1 cellular context compared by ENCODE assay signal in the genomic region with DNA sequence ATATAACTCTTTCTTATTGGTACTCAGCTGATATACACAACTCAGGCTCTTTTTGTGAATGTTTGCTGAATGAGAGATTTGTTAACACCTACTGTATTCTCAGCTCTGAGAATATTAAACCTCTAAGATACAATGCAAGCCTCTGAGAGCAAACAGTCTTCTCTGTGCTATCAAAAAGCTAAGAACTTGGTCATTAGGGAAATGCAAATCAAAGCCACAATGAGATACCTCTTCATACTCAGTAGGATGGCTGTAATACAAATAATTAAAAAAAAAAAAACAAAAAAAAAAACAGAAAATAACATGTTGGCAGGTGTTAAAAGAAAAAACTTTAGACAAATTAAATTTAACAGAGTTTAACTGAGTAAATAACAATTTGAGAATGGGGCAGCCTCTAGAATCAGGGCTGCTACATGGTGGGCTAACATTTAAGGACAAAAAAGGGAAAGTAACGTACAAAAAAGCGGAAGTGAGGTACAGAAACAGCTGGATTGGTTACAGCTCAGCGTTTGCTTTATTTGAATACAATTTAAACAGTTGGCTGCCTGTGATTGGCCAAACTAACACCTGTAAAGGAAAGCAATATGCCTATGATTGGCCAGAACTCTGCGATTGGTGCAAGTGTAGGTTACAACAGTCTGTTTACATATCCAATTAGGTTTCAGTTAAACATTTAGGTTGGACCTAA.
TF ChIP-seq lines count a peak whose summit lies in the region.

No MANE protein-coding gene starts in this region.

TF ChIP-seq in K562, 482 proteins besides CTCF, POLR2A, EP300 and RAD21:
- peak; percentile 88 for TF ChIP-seq SPI1 (IDR thresholded peaks at IDR 0.05; ENCODE audit: borderline replicate concordance, low read depth, low read length)
- no peak for TF ChIP-seq CBFB (CRISPR knock-in tag; IDR thresholded peaks at IDR 0.05)
- peak; percentile 65; the same call in 1 of the 2 replicates for TF ChIP-seq MYBL2 (IDR thresholded peaks at IDR 0.05; ENCODE audit: low read depth)
- TF ChIP-seq MYBL2 (CRISPR knock-in tag; IDR thresholded peaks at IDR 0.05; ENCODE audit: borderline replicate concordance) = no peak
- no peak for TF ChIP-seq KLF13 (tag; IDR thresholded peaks at IDR 0.05; ENCODE audit: borderline replicate concordance, low read depth)
- no peak for TF ChIP-seq E2F8 (IDR thresholded peaks at IDR 0.05; ENCODE audit: low read depth, partially characterized antibody)
- TF ChIP-seq FOXM1 (IDR thresholded peaks at IDR 0.05; ENCODE audit: low read depth) = peak; percentile 85
- no peak for TF ChIP-seq FOXM1 (CRISPR knock-in tag; IDR thresholded peaks at IDR 0.05; ENCODE audit: low read depth)
